15 cellular contexts compared by ENCODE assay signal in genomic region chr7:87056346-87056745, GRCh38.
"Had no signal": no experiment of that assay in that cellular context is flagged by ENCODE, and none has a peak within 500 bp of the region (broad histone marks: within the 10 kb centered on the region; RNA-seq: fewer than 3 reads in every experiment).

No MANE protein-coding gene starts in this region.

- ATAC-seq: activated CD8-positive, alpha-beta memory T cell treated with anti-CD3 and anti-CD28 coated beads, Interleukin-2, amount 10 ng/mL, durations not matched to agents 7 days and 5 days; foreskin keratinocyte; naive thymus-derived CD8-positive, alpha-beta T cell; T-helper 17 cell had no signal

- H3K4me3 ChIP-seq: lung, testis, upper lobe of left lung had no signal

- H3K27ac Mint-ChIP-seq: activated CD8-positive, alpha-beta memory T cell treated with anti-CD3 and anti-CD28 coated beads, Interleukin-2, amount 10 ng/mL, durations not matched to agents 7 days and 5 days; activated naive CD4-positive, alpha-beta T cell treated with anti-CD3 and anti-CD28 coated beads, Interleukin-2, amount 10 ng/mL, durations not matched to agents 7 days and 5 days; immature natural killer cell; naive thymus-derived CD8-positive, alpha-beta T cell; stimulated activated naive CD8-positive, alpha-beta T cell treated with anti-CD3 and anti-CD28 coated beads, Interleukin-15, Interleukin-2, amounts not matched to agents 100 ng/mL and 50 ng/mL, for 24 hours; T-helper 17 cell had no signal

- H3K27ac ChIP-seq: foreskin keratinocyte, testis, WERI-Rb-1 had no signal

- H3K9me3 Mint-ChIP-seq: activated naive CD4-positive, alpha-beta T cell treated with anti-CD3 and anti-CD28 coated beads, Interleukin-2, amount 10 ng/mL, durations not matched to agents 7 days and 5 days; immature natural killer cell; naive thymus-derived CD8-positive, alpha-beta T cell; stimulated activated naive CD8-positive, alpha-beta T cell treated with anti-CD3 and anti-CD28 coated beads, Interleukin-15, Interleukin-2, amounts not matched to agents 100 ng/mL and 50 ng/mL, for 24 hours had no signal

- DNase-seq: activated CD4-positive, alpha-beta T cell treated with anti-CD3 and anti-CD28 coated beads, Interleukin-2, amount 50 U/mL, for 48 hours; activated CD8-positive, alpha-beta memory T cell treated with anti-CD3 and anti-CD28 coated beads, Interleukin-2, amount 10 ng/mL, durations not matched to agents 7 days and 5 days; activated naive CD4-positive, alpha-beta T cell treated with anti-CD3 and anti-CD28 coated beads, Interleukin-2, amount 10 ng/mL, durations not matched to agents 7 days and 5 days; activated T-cell treated with anti-CD3 and anti-CD28 coated beads, Interleukin-2, amount 50 U/mL, for 1 hour; caudate nucleus; foreskin keratinocyte; immature natural killer cell; naive thymus-derived CD8-positive, alpha-beta T cell; small intestine; T-helper 17 cell; testis; upper lobe of left lung; WERI-Rb-1 had no signal

- H3K4me1 ChIP-seq: testis had no signal

- H3K9me3 ChIP-seq: testis, upper lobe of left lung had no signal

- H3K36me3 Mint-ChIP-seq: activated CD8-positive, alpha-beta memory T cell treated with anti-CD3 and anti-CD28 coated beads, Interleukin-2, amount 10 ng/mL, durations not matched to agents 7 days and 5 days; activated naive CD4-positive, alpha-beta T cell treated with anti-CD3 and anti-CD28 coated beads, Interleukin-2, amount 10 ng/mL, durations not matched to agents 7 days and 5 days; immature natural killer cell had no signal

- H3K27me3 ChIP-seq: testis had no signal

- H3K36me3 ChIP-seq: upper lobe of left lung, WERI-Rb-1 had no signal

- H3K4me3 Mint-ChIP-seq: activated CD8-positive, alpha-beta memory T cell treated with anti-CD3 and anti-CD28 coated beads, Interleukin-2, amount 10 ng/mL, durations not matched to agents 7 days and 5 days; activated naive CD4-positive, alpha-beta T cell treated with anti-CD3 and anti-CD28 coated beads, Interleukin-2, amount 10 ng/mL, durations not matched to agents 7 days and 5 days; immature natural killer cell; naive thymus-derived CD8-positive, alpha-beta T cell; stimulated activated naive CD8-positive, alpha-beta T cell treated with anti-CD3 and anti-CD28 coated beads, Interleukin-15, Interleukin-2, amounts not matched to agents 100 ng/mL and 50 ng/mL, for 24 hours; T-helper 17 cell had no signal
